20 cellular contexts compared by ENCODE assay signal in the genomic region with DNA sequence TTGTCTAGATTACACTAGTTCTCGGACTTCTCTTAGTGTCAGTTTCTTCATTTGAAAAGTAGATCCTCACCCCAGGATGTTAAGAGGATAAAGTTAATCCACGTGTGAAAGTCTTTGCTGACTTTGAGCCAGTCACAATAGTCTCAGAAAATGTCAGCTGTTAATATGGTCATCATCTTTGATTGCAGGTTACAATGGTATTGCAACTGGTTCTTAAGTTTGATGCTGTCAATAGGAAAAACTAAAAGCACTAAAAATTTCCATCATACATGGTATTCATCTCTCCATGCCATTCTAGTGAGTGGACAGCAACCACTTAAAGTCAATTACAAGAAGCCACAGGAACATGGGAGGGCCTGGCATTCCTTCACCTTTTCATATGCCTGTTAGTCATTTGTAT.
DNase-seq lines count a peak whose midpoint lies in the region; ATAC-seq, FAIRE-seq and TF ChIP-seq lines count a peak whose summit lies in the region.
"Had no signal": no experiment of that assay in that cellular context is flagged by ENCODE, and none has a peak within 500 bp of the region (broad histone marks: within the 10 kb centered on the region; RNA-seq: fewer than 3 reads in every experiment).

No MANE protein-coding gene starts in this region.

- peak overlapping the region; percentile 14 for H3K4me3 ChIP-seq in endodermal cell (ENCODE audit: low read length)
- H3K4me3 ChIP-seq in trophoblast cell (ENCODE audit: low read depth, low read length) = no peak overlapping the region
- no peak overlapping the region for H3K4me3 ChIP-seq in foreskin fibroblast (ENCODE audit: low read depth in 1 of 2, low read length in 2 of 2)
- H3K4me3 ChIP-seq: GM23248 had no signal

- no peak overlapping the region for H3K23ac ChIP-seq in trophoblast cell (ENCODE audit: low read length)

- peaks cover 29% of the 10 kb centered on the region for H3K4me1 Mint-ChIP-seq in endodermal cell
- H3K4me1 Mint-ChIP-seq: CD4-positive, alpha-beta memory T cell had no signal

- no peak overlapping the region for H2AK5ac ChIP-seq in trophoblast cell (ENCODE audit: low read length)

- DNase-seq in D721Med (ENCODE audit: insufficient read length, low spot score) (no peak), HS-5 (ENCODE audit: low read depth) (peak; percentile 39), endodermal cell (no peak), trophoblast cell (peak; percentile 38 to 66), foreskin fibroblast (no peak), NCI-H2196 (lab: John Stamatoyannopoulos, UW; ENCODE audit: unreplicated experiment) (no peak)
- DNase-seq: C1 segment of cervical spinal cord; Calu3; CD4-positive, alpha-beta memory T cell; COR-L47; DMS153; DND-41; GM23248; H7; HCEC 1CT had no signal

- peaks cover 21% of the 10 kb centered on the region for H3K9me3 Mint-ChIP-seq in endodermal cell

- H2BK12ac ChIP-seq in trophoblast cell (ENCODE audit: low read length) = no peak overlapping the region

- no peak overlapping the region for H3K14ac ChIP-seq in trophoblast cell (ENCODE audit: low read length)

- no peaks in the 10 kb centered on the region for H3K27me3 Mint-ChIP-seq in endodermal cell (ENCODE audit: insufficient read depth)
- H3K27me3 Mint-ChIP-seq: CD4-positive, alpha-beta memory T cell had no signal

- H3K9ac ChIP-seq in endodermal cell (ENCODE audit: extremely low read depth, low read length, poor library complexity, severe bottlenecking) (no peak overlapping the region), trophoblast cell (ENCODE audit: low read length) (no peak overlapping the region)
- H3K9ac ChIP-seq: GM23248 had no signal

- no peaks in the 10 kb centered on the region for H3K27me3 ChIP-seq in endodermal cell (ENCODE audit: control insufficient read depth, insufficient read depth, low read length, poor library complexity, severe bottlenecking)
- no peaks in the 10 kb centered on the region for H3K27me3 ChIP-seq in trophoblast cell (ENCODE audit: insufficient read depth, low read length)

- H2AFZ ChIP-seq in trophoblast cell (ENCODE audit: insufficient read depth, low read length, poor library complexity) = no peak overlapping the region
- H2AFZ ChIP-seq: GM23248 had no signal

- H3K27ac ChIP-seq in endodermal cell (ENCODE audit: low read depth, low read length) (no peak overlapping the region), trophoblast cell (ENCODE audit: low read depth, low read length) (peak overlapping the region; percentile 46)
- H3K27ac ChIP-seq: GM23248 had no signal

- no peaks in the 10 kb centered on the region for H3K79me2 ChIP-seq in trophoblast cell (ENCODE audit: control insufficient read depth, insufficient read depth, low read length, poor library complexity)

- H2BK5ac ChIP-seq in trophoblast cell (ENCODE audit: low read depth, low read length, poor library complexity) = peak overlapping the region; percentile 49

- ATAC-seq in GM18861 (IDR thresholded peaks at IDR 0.05; ENCODE audit: unreplicated experiment) = no peak

- 62 to 70% methylated on average over 2 of the region's 2 CpGs for WGBS in endodermal cell (ENCODE audit: insufficient coverage in 1 of 2, insufficient read length in 1 of 2), 2 experiments
- no CpG with 5 or more reads among the region's 2 CpGs for WGBS in trophoblast cell (ENCODE audit: extremely low coverage, insufficient coverage, insufficient read length)

- H3K9me3 ChIP-seq in endodermal cell (ENCODE audit: control insufficient read depth, low read length) (peaks cover 12% of the 10 kb centered on the region), trophoblast cell (ENCODE audit: insufficient read depth, low read depth, low read length) (no peaks in the 10 kb centered on the region)

- TF ChIP-seq CTCF in D721Med (IDR thresholded peaks at IDR 0.05; ENCODE audit: insufficient read depth, missing control alignments) (no peak), endodermal cell (conservative IDR thresholded peaks at IDR 0.05) (no peak), foreskin fibroblast (IDR thresholded peaks at IDR 0.05; ENCODE audit: low read depth, low read length) (no peak)

- no peak overlapping the region for H3K4ac ChIP-seq in trophoblast cell (ENCODE audit: low read depth, low read length)

- H3K4me1 ChIP-seq in endodermal cell (ENCODE audit: control insufficient read depth, insufficient read depth, low read length) (peaks cover 5% of the 10 kb centered on the region), trophoblast cell (ENCODE audit: control insufficient read depth in 1 of 2, insufficient read depth in 2 of 2, low read length in 2 of 2) (peaks cover 2% of the 10 kb centered on the region in 2 experiments)

- peak overlapping the region; percentile 19 for H4K8ac ChIP-seq in trophoblast cell (ENCODE audit: low read depth, low read length)

- H4K12ac ChIP-seq in trophoblast cell (ENCODE audit: low read depth, low read length) = no peak overlapping the region

- H2BK120ac ChIP-seq in trophoblast cell (ENCODE audit: insufficient read depth, low read length, poor library complexity) = peak overlapping the region; percentile 76

- no peak overlapping the region for H3K18ac ChIP-seq in trophoblast cell (ENCODE audit: low read length)

- peaks cover 6% of the 10 kb centered on the region for H3K79me1 ChIP-seq in trophoblast cell (ENCODE audit: low read length)

- no peaks in the 10 kb centered on the region for H3K36me3 Mint-ChIP-seq in endodermal cell (ENCODE audit: low read depth)

- no peak overlapping the region for H4K91ac ChIP-seq in trophoblast cell (ENCODE audit: low read depth, low read length)

- H3K36me3 ChIP-seq in endodermal cell (ENCODE audit: control insufficient read depth, insufficient read depth, low read length) (no peaks in the 10 kb centered on the region), trophoblast cell (ENCODE audit: control insufficient read depth in 1 of 2, insufficient read depth in 2 of 2, low read length in 2 of 2) (no peaks in the 10 kb centered on the region)

- no peak overlapping the region for H3K4me2 ChIP-seq in trophoblast cell (ENCODE audit: low read length)

- peak overlapping the region; percentile 50 for H3K27ac Mint-ChIP-seq in endodermal cell
- H3K27ac Mint-ChIP-seq: CD4-positive, alpha-beta memory T cell had no signal

- FAIRE-seq in D721Med (lab: Jason Lieb, UNC) = peak; percentile 77
- FAIRE-seq: G401.6, GM12892, GM19239, H1 had no signal

- H3K4me3 Mint-ChIP-seq in endodermal cell = no peak overlapping the region
- H3K4me3 Mint-ChIP-seq: CD4-positive, alpha-beta memory T cell had no signal

Comparison
In these comparisons a context has a peak if more than half of its experiments do, and no peak if none do; other contexts are left out.
1. DNase-seq: peak in HS-5 (single experiment) and trophoblast cell (2 of 2); none in D721Med (single experiment), endodermal cell (single experiment), foreskin fibroblast (0 of 2) and NCI-H2196 (single experiment).